ENCODE assay signal across 27 cellular contexts in genomic region chr5:180575571-180575970, GRCh38. TPM values are rescaled to one million over a fixed set of nuclear protein-coding genes. Genes with fewer than 3 reads are reported as not detected.
"Had no signal": no experiment of that assay in that cellular context is flagged by ENCODE, and none has a peak within 500 bp of the region (broad histone marks: within the 10 kb centered on the region; RNA-seq: fewer than 3 reads in every experiment).

No MANE protein-coding gene starts in this region.

- H3K27me3 ChIP-seq: colonic mucosa, gastroesophageal sphincter, heart left ventricle, right atrium auricular region, tibial artery had no signal

- H3K4me1 Mint-ChIP-seq: activated naive CD4-positive, alpha-beta T cell treated with anti-CD3 and anti-CD28 coated beads, Interleukin-2, amount 50 U/mL, for 24 hours; central memory CD8-positive, alpha-beta T cell; endodermal cell; neural crest cell; T-cell had no signal

- H3K4me3 Mint-ChIP-seq: activated naive CD4-positive, alpha-beta T cell treated with anti-CD3 and anti-CD28 coated beads, Interleukin-2, amount 50 U/mL, for 24 hours; brain; central memory CD8-positive, alpha-beta T cell; endodermal cell; naive B cell; neural crest cell; T-cell had no signal

- H3K4me3 ChIP-seq: colonic mucosa, gastroesophageal sphincter, heart left ventricle, mucosa of descending colon, right atrium auricular region, tibial artery had no signal

- H3K27me3 Mint-ChIP-seq: activated naive CD4-positive, alpha-beta T cell treated with anti-CD3 and anti-CD28 coated beads, Interleukin-2, amount 50 U/mL, for 24 hours; brain; central memory CD8-positive, alpha-beta T cell; naive B cell; progenitor cell of endocrine pancreas; T-cell had no signal

- H3K27ac Mint-ChIP-seq: activated naive CD4-positive, alpha-beta T cell treated with anti-CD3 and anti-CD28 coated beads, Interleukin-2, amount 50 U/mL, for 24 hours; endodermal cell; progenitor cell of endocrine pancreas; T-cell had no signal

- H3K9ac ChIP-seq: SK-N-SH had no signal

- DNase-seq: activated CD4-positive, CD25-positive, alpha-beta regulatory T cell; colonic mucosa; endodermal cell; heart left ventricle; left ventricle myocardium superior; mesenchymal stem cell; mucosa of descending colon; naive B cell; SK-N-SH; stimulated activated CD4-positive, alpha-beta T cell treated with anti-CD3 and anti-CD28 coated beads, Interleukin-12 subunit alpha, Interleukin-12 subunit beta, amount 100 ng/mL, for 4 hours; stimulated activated CD4-positive, alpha-beta T cell treated with anti-CD3 and anti-CD28 coated beads, Interleukin-1b, Interleukin-23, amount 100 ng/mL, for 48 hours; stimulated activated CD8-positive, alpha-beta memory T cell treated with anti-CD3 and anti-CD28 coated beads, Interleukin-4, amount 100 ng/mL, for 48 hours; stimulated activated naive CD4-positive, alpha-beta T cell; T-cell; tibial artery had no signal

- H3K9me3 ChIP-seq: colonic mucosa, gastroesophageal sphincter, heart left ventricle, mucosa of descending colon, right atrium auricular region, SK-N-SH, tibial artery had no signal

- H3K4me1 ChIP-seq: colonic mucosa, gastroesophageal sphincter, heart left ventricle, right atrium auricular region, tibial artery had no signal

- H3K9me3 Mint-ChIP-seq: activated naive CD4-positive, alpha-beta T cell treated with anti-CD3 and anti-CD28 coated beads, Interleukin-2, amount 50 U/mL, for 24 hours; brain; central memory CD8-positive, alpha-beta T cell; endodermal cell; naive B cell; neural crest cell; T-cell had no signal

- H3K36me3 ChIP-seq: colonic mucosa had no signal

- H3K27ac ChIP-seq: colonic mucosa, epithelial cell of prostate, gastroesophageal sphincter, heart left ventricle, right atrium auricular region, tibial artery had no signal

- H3K4me2 ChIP-seq: SK-N-SH had no signal

- ATAC-seq: gastroesophageal sphincter, heart left ventricle, left ventricle myocardium superior, mucosa of descending colon, T-cell had no signal

RNA-seq across cellular contexts. Expression of gene SCGB3A1, which starts 15.7 kb away (rescaled TPM):
- total RNA-seq: fibroblast of lung, left ventricle myocardium superior, mucosa of descending colon, neural crest cell, omental fat pad, progenitor cell of endocrine pancreas, right atrium auricular region, subcutaneous adipose tissue, urinary bladder had no signal
